ENCODE assay signal across 12 cellular contexts in genomic region chr5:95611396-95611795, GRCh38. TPM values are rescaled to one million over a fixed set of nuclear protein-coding genes. Genes with fewer than 3 reads are reported as not detected.
"Had no signal": no experiment of that assay in that cellular context is flagged by ENCODE, and none has a peak within 500 bp of the region (broad histone marks: within the 10 kb centered on the region; RNA-seq: fewer than 3 reads in every experiment).

No MANE protein-coding gene starts in this region.

- DNase-seq: GM23248, GOT3, H7, H9, HCEC 1CT, HFFc6 had no signal

- H3K9ac ChIP-seq: GM23248 had no signal

- H2AFZ ChIP-seq: GM23248, GM23338 had no signal

- H3K27ac ChIP-seq: GM23248 had no signal

- H3K4me2 ChIP-seq: GM23338 had no signal

- ATAC-seq: GM23338, HCT116 had no signal

- H3K36me3 ChIP-seq: HAP-1 had no signal

- H3K4me3 ChIP-seq: GM23248, GM23338, HAP-1 had no signal

- H3K4me1 ChIP-seq: HAP-1 had no signal

- FAIRE-seq: H1, H54 had no signal

RNA-seq across cellular contexts. Expression of gene GPR150, which starts 8.5 kb away (rescaled TPM):
- total RNA-seq: H1, H4, H7, H9 had no signal
